Comparison of ENCODE assay signal across 30 cellular contexts in genomic region chr4:134539729-134540231, GRCh38.
"Had no signal": no experiment of that assay in that cellular context is flagged by ENCODE, and none has a peak within 500 bp of the region (broad histone marks: within the 10 kb centered on the region; RNA-seq: fewer than 3 reads in every experiment).

No MANE protein-coding gene starts in this region.

- DNase-seq: activated B cell treated with CpG ODN at 0.5 μM for 24 hours; activated CD4-positive, alpha-beta memory T cell treated with anti-CD3 and anti-CD28 coated beads for 36 hours; activated CD4-positive, alpha-beta T cell treated with anti-CD3 and anti-CD28 coated beads for 1 hour; activated CD4-positive, alpha-beta T cell treated with anti-CD3 and anti-CD28 coated beads, Interleukin-2, amount 10 ng/mL, durations not matched to agents 24 days and 14 days; activated CD8-positive, alpha-beta memory T cell treated with anti-CD3 and anti-CD28 coated beads for 24 hours; activated effector memory CD4-positive, alpha-beta T cell treated with anti-CD3 and anti-CD28 coated beads, Interleukin-2, amount 50 U/mL, for 16 hours; activated naive CD4-positive, alpha-beta T cell treated with Interleukin-2 at 50 U/mL for 16 hours; activated naive CD8-positive, alpha-beta T cell treated with anti-CD3 and anti-CD28 coated beads, Interleukin-2, amount 50 U/mL, for 24 hours; activated T-cell treated with anti-CD3 and anti-CD28 coated beads, Interleukin-2, amount 50 U/mL, for 4 hours; amygdala; brain microvascular endothelial cell; Kasumi-1; KBM-7; NCI-H1105 treated with DMSO at 0.1 percent for 48 hours; NCI-H1436 treated with DMSO at 0.1 percent for 48 hours; NCI-H187; NCI-H2081; NCI-H446; NCI-H524; NCI-H82; OCI-M1; RPMI8226; T-helper 17 cell; T-helper 9 cell had no signal

- H3K27ac Mint-ChIP-seq: activated B cell treated with CpG ODN at 0.5 μM for 24 hours; activated CD4-positive, alpha-beta memory T cell treated with anti-CD3 and anti-CD28 coated beads for 36 hours; activated CD4-positive, alpha-beta T cell treated with anti-CD3 and anti-CD28 coated beads, Interleukin-2, amount 10 ng/mL, durations not matched to agents 24 days and 14 days; activated naive CD4-positive, alpha-beta T cell treated with anti-CD3 and anti-CD28 coated beads, Interleukin-2, amount 50 U/mL, for 72 hours; activated naive CD8-positive, alpha-beta T cell treated with anti-CD3 and anti-CD28 coated beads, Interleukin-2, amount 50 U/mL, for 24 hours; T-helper 17 cell had no signal

- H3K4me3 Mint-ChIP-seq: activated B cell treated with CpG ODN at 0.5 μM for 24 hours; activated CD4-positive, alpha-beta memory T cell treated with anti-CD3 and anti-CD28 coated beads for 36 hours; activated CD4-positive, alpha-beta T cell treated with anti-CD3 and anti-CD28 coated beads, Interleukin-2, amount 10 ng/mL, durations not matched to agents 24 days and 14 days; activated naive CD8-positive, alpha-beta T cell treated with anti-CD3 and anti-CD28 coated beads, Interleukin-2, amount 50 U/mL, for 24 hours; activated T-cell treated with anti-CD3 and anti-CD28 coated beads, Interleukin-2, amount 50 U/mL, for 4 hours; T-helper 17 cell had no signal

- H3K27me3 Mint-ChIP-seq: activated B cell treated with CpG ODN at 0.5 μM for 24 hours; activated CD4-positive, alpha-beta memory T cell treated with anti-CD3 and anti-CD28 coated beads for 36 hours; activated CD4-positive, alpha-beta T cell treated with anti-CD3 and anti-CD28 coated beads, Interleukin-2, amount 10 ng/mL, durations not matched to agents 24 days and 14 days; activated naive CD8-positive, alpha-beta T cell treated with anti-CD3 and anti-CD28 coated beads, Interleukin-2, amount 50 U/mL, for 24 hours; T-helper 17 cell had no signal

- H3K9me3 Mint-ChIP-seq: activated CD4-positive, alpha-beta T cell treated with anti-CD3 and anti-CD28 coated beads, Interleukin-2, amount 10 ng/mL, durations not matched to agents 24 days and 14 days had no signal

- H3K27me3 ChIP-seq: brain microvascular endothelial cell, cardiac muscle cell had no signal

- ATAC-seq: activated naive CD4-positive, alpha-beta T cell treated with anti-CD3 and anti-CD28 coated beads, Interleukin-2, amount 50 U/mL, for 72 hours; activated naive CD8-positive, alpha-beta T cell treated with anti-CD3 and anti-CD28 coated beads, Interleukin-2, amount 50 U/mL, for 24 hours; activated T-cell treated with anti-CD3 and anti-CD28 coated beads, Interleukin-2, amount 50 U/mL, for 4 hours; Panc1; Right ventricle myocardium inferior; T-helper 17 cell had no signal

- H3K27ac ChIP-seq: brain microvascular endothelial cell, cardiac muscle cell had no signal

- H3K36me3 Mint-ChIP-seq: activated CD4-positive, alpha-beta memory T cell treated with anti-CD3 and anti-CD28 coated beads for 36 hours; activated naive CD4-positive, alpha-beta T cell treated with anti-CD3 and anti-CD28 coated beads, Interleukin-2, amount 50 U/mL, for 72 hours had no signal

- FAIRE-seq: colon, TTC549 had no signal

- H3K4me3 ChIP-seq: cardiac muscle cell had no signal

- H3K4me1 Mint-ChIP-seq: activated B cell treated with CpG ODN at 0.5 μM for 24 hours; activated CD4-positive, alpha-beta T cell treated with anti-CD3 and anti-CD28 coated beads, Interleukin-2, amount 10 ng/mL, durations not matched to agents 24 days and 14 days; activated naive CD8-positive, alpha-beta T cell treated with anti-CD3 and anti-CD28 coated beads, Interleukin-2, amount 50 U/mL, for 24 hours; T-helper 17 cell had no signal

- H3K36me3 ChIP-seq: brain microvascular endothelial cell, cardiac muscle cell had no signal
